2 cellular contexts compared by ENCODE assay signal in genomic region chr16:26762596-26762995, GRCh38.
TF ChIP-seq lines count a peak whose summit lies in the region.

No MANE protein-coding gene starts in this region.

TF ChIP-seq in GM23338, 12 proteins besides CTCF, POLR2A, EP300 and RAD21:
- TF ChIP-seq REST (IDR thresholded peaks at IDR 0.05; ENCODE audit: unreplicated experiment) (peak; percentile 66), JUNB (IDR thresholded peaks at IDR 0.05; ENCODE audit: unreplicated experiment) (no peak), EZH2 (IDR thresholded peaks at IDR 0.05; ENCODE audit: low read depth, unreplicated experiment) (no peak)

TF ChIP-seq in HEK293, 187 proteins besides CTCF, POLR2A, EP300 and RAD21:
- TF ChIP-seq REST (tag by site-specific recombination; IDR thresholded peaks at IDR 0.05) (peak; percentile 84), ZNF449 (tag by site-specific recombination; IDR thresholded peaks at IDR 0.05) (no peak)
